ENCODE assay signal across 8 cellular contexts in genomic region chr2:14944562-14945346, GRCh38.
DNase-seq lines count a peak whose midpoint lies in the region; ATAC-seq and TF ChIP-seq lines count a peak whose summit lies in the region.

No MANE protein-coding gene starts in this region.

- H3K27me3 ChIP-seq in HAP-1 (ENCODE audit: low read depth) (no peaks in the 10 kb centered on the region), esophagus squamous epithelium (no peaks in the 10 kb centered on the region)

- in situ Hi-C loops in G401 (cut with HindIII; ENCODE audit: low sequenced_read_pairs): no loop called here
- in situ Hi-C loops in HAP-1 (cut with MboI; ENCODE audit: low sequenced_read_pairs): loop anchor here (25.0 kb wide), 1 partner anchor 643 kb away; the partner anchor contains the start of gene DDX1
- in situ Hi-C loops in GM13976 (cut with MboI; ENCODE audit: low sequenced_read_pairs, unreplicated experiment): no loop called here

- intact Hi-C loops in esophagus squamous epithelium (cut with DNase I): no loop called here

- DNase-seq in G401 (ENCODE audit: low spot score) (peak; percentile 2), HAP-1 (ENCODE audit: low spot score in 2 of 2) (peak; percentile 70), NCI-H2171 (lab: John Stamatoyannopoulos, UW) (peak; percentile 96), esophagus squamous epithelium (lab: John Stamatoyannopoulos, UW) (no peak), DMS153 (lab: John Stamatoyannopoulos, UW) (no peak), epidermal melanocyte (ENCODE audit: insufficient read length, low spot score) (no peak), T-helper 17 cell (no peak), GM13976 (ENCODE audit: low spot score) (no peak)

- TF ChIP-seq POLR2A in esophagus squamous epithelium (IDR thresholded peaks at IDR 0.05): no peak

- 53 to 56% methylated on average over 5 to 7 of the region's 7 CpGs for WGBS in esophagus squamous epithelium, 2 donors

- H3K4me1 Mint-ChIP-seq in T-helper 17 cell: no peaks in the 10 kb centered on the region

- no peak overlapping the region for H3K27ac Mint-ChIP-seq in T-helper 17 cell

- H3K4me3 Mint-ChIP-seq in T-helper 17 cell: no peak overlapping the region

- H3K36me3 ChIP-seq in HAP-1 (replicated peaks) (no peaks in the 10 kb centered on the region), esophagus squamous epithelium (no peaks in the 10 kb centered on the region)

- peaks cover 3% of the 10 kb centered on the region; the same call in 1 of the 2 replicates for H3K4me1 ChIP-seq in HAP-1
- H3K4me1 ChIP-seq in esophagus squamous epithelium: no peaks in the 10 kb centered on the region

- H3K4me3 ChIP-seq in HAP-1 (no peak overlapping the region), esophagus squamous epithelium (no peak overlapping the region)

- H3K9me3 ChIP-seq in HAP-1 (no peaks in the 10 kb centered on the region), esophagus squamous epithelium (no peaks in the 10 kb centered on the region), T-helper 17 cell (ENCODE audit: control insufficient read depth, low read length, poor library complexity, severe bottlenecking) (no peaks in the 10 kb centered on the region)

- no peaks in the 10 kb centered on the region for H3K27me3 Mint-ChIP-seq in T-helper 17 cell

- H3K36me3 Mint-ChIP-seq in T-helper 17 cell (ENCODE audit: low read depth): no peaks in the 10 kb centered on the region

- ATAC-seq in T-helper 17 cell: no peak

- no peak overlapping the region for H3K27ac ChIP-seq in esophagus squamous epithelium

- TF ChIP-seq CTCF in esophagus squamous epithelium (IDR thresholded peaks at IDR 0.05) (peak in 4 of 6 experiments; percentile 14 to 70 (median 36)), GM13976 (IDR thresholded peaks at IDR 0.05; ENCODE audit: borderline replicate concordance, control extremely low read depth, extremely low read depth, insufficient read depth, missing control alignments) (no peak)

Comparison
In these comparisons a context has a peak if more than half of its experiments do, and no peak if none do; other contexts are left out.
1. DNase-seq: peak in G401 (single experiment), HAP-1 (2 of 2) and NCI-H2171 (single experiment); none in esophagus squamous epithelium (single experiment), DMS153 (single experiment), epidermal melanocyte (single experiment), T-helper 17 cell (0 of 3) and GM13976 (single experiment).